In genomic region chr16:85448557-85449194, GRCh38 we compare ENCODE assay signal across 8 cellular contexts.
A peak's percentile ranks its signal among the peaks of the same experiment; 100 is the strongest.
DNase-seq lines count a peak whose midpoint lies in the region; ATAC-seq and TF ChIP-seq lines count a peak whose summit lies in the region.

No MANE protein-coding gene starts in this region.

- no peak overlapping the region for H3K9ac ChIP-seq in endodermal cell (ENCODE audit: extremely low read depth, low read length, poor library complexity, severe bottlenecking)

- no peaks in the 10 kb centered on the region for H3K9me3 Mint-ChIP-seq in endodermal cell

- H3K36me3 ChIP-seq in SJCRH30 (no peaks in the 10 kb centered on the region), endodermal cell (ENCODE audit: control insufficient read depth, insufficient read depth, low read length) (no peaks in the 10 kb centered on the region), upper lobe of left lung (no peaks in the 10 kb centered on the region)

- H3K4me1 ChIP-seq in SJCRH30 (peaks cover 53% of the 10 kb centered on the region), endodermal cell (ENCODE audit: control insufficient read depth, insufficient read depth, low read length) (peaks cover 10% of the 10 kb centered on the region), upper lobe of left lung (peaks cover 14 to 34% (median 21%) of the 10 kb centered on the region in 4 donors)

- no peaks in the 10 kb centered on the region for H3K27me3 Mint-ChIP-seq in endodermal cell (ENCODE audit: insufficient read depth)

- 71 to 78% methylated on average over 22 to 30 of the region's 30 CpGs for WGBS in endodermal cell (ENCODE audit: insufficient coverage in 1 of 2, insufficient read length in 1 of 2), 2 experiments
- 26 to 27% methylated on average over 14 to 29 of the region's 30 CpGs for WGBS in upper lobe of left lung, 2 donors

- H3K27ac ChIP-seq in SJCRH30 (peak overlapping the region; percentile 94), endodermal cell (ENCODE audit: low read depth, low read length) (peak overlapping the region; percentile 80), upper lobe of left lung (peak overlapping the region in 3 of 4 donors; percentile 18 to 52 (median 36))

- H3K4me3 ChIP-seq in SJCRH30: no peak overlapping the region
- H3K4me3 ChIP-seq in endodermal cell (ENCODE audit: low read length): no peak overlapping the region
- no peak overlapping the region for H3K4me3 ChIP-seq in upper lobe of left lung

- no peak for ATAC-seq in upper lobe of left lung (ENCODE audit: low FRiP score in 2 of 2)
- no peak for ATAC-seq in GM21723 (IDR thresholded peaks at IDR 0.05; ENCODE audit: unreplicated experiment)
- ATAC-seq in HG02970 (IDR thresholded peaks at IDR 0.05; ENCODE audit: low FRiP score, unreplicated experiment): no peak

- H3K4me1 Mint-ChIP-seq in endodermal cell: peaks cover 16% of the 10 kb centered on the region

- H3K27ac Mint-ChIP-seq in endodermal cell: peak overlapping the region; percentile 30

- no peaks in the 10 kb centered on the region for H3K36me3 Mint-ChIP-seq in endodermal cell (ENCODE audit: low read depth)

- no peak overlapping the region for H3K4me3 Mint-ChIP-seq in endodermal cell

- TF ChIP-seq CTCF in endodermal cell (conservative IDR thresholded peaks at IDR 0.05) (no peak), upper lobe of left lung (IDR thresholded peaks at IDR 0.05) (no peak)

- no peak for TF ChIP-seq POLR2A in upper lobe of left lung (IDR thresholded peaks at IDR 0.05)

- H3K9me3 ChIP-seq in SJCRH30 (replicated peaks) (no peaks in the 10 kb centered on the region), endodermal cell (ENCODE audit: control insufficient read depth, low read length) (no peaks in the 10 kb centered on the region), upper lobe of left lung (no peaks in the 10 kb centered on the region)

- no peak for TF ChIP-seq EP300 in upper lobe of left lung (IDR thresholded peaks at IDR 0.05)

- H3K27me3 ChIP-seq in SJCRH30 (no peaks in the 10 kb centered on the region), endodermal cell (ENCODE audit: control insufficient read depth, insufficient read depth, low read length, poor library complexity, severe bottlenecking) (no peaks in the 10 kb centered on the region), upper lobe of left lung (no peaks in the 10 kb centered on the region)

- DNase-seq in activated gamma-delta T cell treated with Interleukin-2 at 50 U/mL for 16 hours (peak; percentile 76), activated gamma-delta T cell (lab: John Stamatoyannopoulos, UW) (no peak), SJCRH30 (peak; percentile 88), endodermal cell (no peak), upper lobe of left lung (peak in 1 of 2 donors; percentile 62), midbrain (lab: John Stamatoyannopoulos, UW) (no peak)

Comparison
In these comparisons a context has a peak if more than half of its experiments do, and no peak if none do; other contexts are left out.
1. DNase-seq: peak in activated gamma-delta T cell treated with Interleukin-2 at 50 U/mL for 16 hours (single experiment) and SJCRH30 (2 of 2); none in activated gamma-delta T cell (single experiment), endodermal cell (single experiment) and midbrain (single experiment).
2. H3K27ac ChIP-seq: peak in every context shown above with its lines; median percentile 94 in SJCRH30; 80 in endodermal cell; 36 in upper lobe of left lung.